ENCODE assay signal across 20 cellular contexts in genomic region chr12:66187822-66188221, GRCh38. TPM values are rescaled to one million over a fixed set of nuclear protein-coding genes. Genes with fewer than 3 reads are reported as not detected.
DNase-seq lines count a peak whose midpoint lies in the region; ATAC-seq and TF ChIP-seq lines count a peak whose summit lies in the region.
"Had no signal": no experiment of that assay in that cellular context is flagged by ENCODE, and none has a peak within 500 bp of the region (broad histone marks: within the 10 kb centered on the region; RNA-seq: fewer than 3 reads in every experiment).

No MANE protein-coding gene starts in this region.

- H3K9me3 ChIP-seq in CD8-positive, alpha-beta memory T cell (ENCODE audit: low read length), result no peaks in the 10 kb centered on the region
- H3K9me3 ChIP-seq: SJSA1, thyroid gland had no signal

- H3K36me3 ChIP-seq in CD8-positive, alpha-beta memory T cell (ENCODE audit: insufficient read depth, low read length), result no peaks in the 10 kb centered on the region
- H3K36me3 ChIP-seq: cardiac muscle cell, SJSA1, thyroid gland had no signal

- H3K27ac Mint-ChIP-seq in activated CD4-positive, alpha-beta memory T cell treated with anti-CD3 and anti-CD28 coated beads, Interleukin-2, amount 10 ng/mL, durations not matched to agents 7 days and 5 days, result no peak overlapping the region
- H3K27ac Mint-ChIP-seq in activated CD4-positive, alpha-beta memory T cell treated with anti-CD3 and anti-CD28 coated beads for 36 hours, result no peak overlapping the region
- H3K27ac Mint-ChIP-seq in CD8-positive, alpha-beta memory T cell, result no peak overlapping the region
- H3K27ac Mint-ChIP-seq in dendritic cell treated with granulocyte-macrophage colony-stimulating factor and Interleukin-4, amounts not matched to agents 40 ng/mL and 50 ng/mL, for 4 days, result peak overlapping the region; percentile 97
- H3K27ac Mint-ChIP-seq in neural crest cell (ENCODE audit: unreplicated experiment), result no peak overlapping the region

- H3K36me3 Mint-ChIP-seq in activated CD4-positive, alpha-beta memory T cell treated with anti-CD3 and anti-CD28 coated beads, Interleukin-2, amount 10 ng/mL, durations not matched to agents 7 days and 5 days (ENCODE audit: low read depth), result peaks cover 6% of the 10 kb centered on the region
- H3K36me3 Mint-ChIP-seq in activated CD4-positive, alpha-beta memory T cell treated with anti-CD3 and anti-CD28 coated beads for 36 hours, result peaks cover 2% of the 10 kb centered on the region
- H3K36me3 Mint-ChIP-seq in CD8-positive, alpha-beta memory T cell, result peaks cover 0 to 14% (median 0%) of the 10 kb centered on the region in 3 donors
- no peaks in the 10 kb centered on the region for H3K36me3 Mint-ChIP-seq in dendritic cell treated with granulocyte-macrophage colony-stimulating factor and Interleukin-4, amounts not matched to agents 40 ng/mL and 50 ng/mL, for 4 days (ENCODE audit: low read depth)
- H3K36me3 Mint-ChIP-seq in neural crest cell (ENCODE audit: low read depth), result peaks cover 2% of the 10 kb centered on the region

- H3K4me1 ChIP-seq in CD8-positive, alpha-beta memory T cell (ENCODE audit: insufficient read depth, low read length), result peaks cover 3% of the 10 kb centered on the region

- H3K4me3 ChIP-seq in CD8-positive, alpha-beta memory T cell (ENCODE audit: low read length), result no peak overlapping the region
- H3K4me3 ChIP-seq: cardiac muscle cell, lung, PC-9, SJSA1, thyroid gland had no signal

- H3K4me1 Mint-ChIP-seq in activated CD4-positive, alpha-beta memory T cell treated with anti-CD3 and anti-CD28 coated beads, Interleukin-2, amount 10 ng/mL, durations not matched to agents 7 days and 5 days, result peaks cover 10% of the 10 kb centered on the region
- peaks cover 8% of the 10 kb centered on the region for H3K4me1 Mint-ChIP-seq in activated CD4-positive, alpha-beta memory T cell treated with anti-CD3 and anti-CD28 coated beads for 36 hours (ENCODE audit: low read depth)
- H3K4me1 Mint-ChIP-seq in CD8-positive, alpha-beta memory T cell, result peaks cover 2 to 8% (median 4%) of the 10 kb centered on the region in 3 donors
- H3K4me1 Mint-ChIP-seq in dendritic cell treated with granulocyte-macrophage colony-stimulating factor and Interleukin-4, amounts not matched to agents 40 ng/mL and 50 ng/mL, for 4 days (ENCODE audit: low read depth), result peaks cover 47% of the 10 kb centered on the region
- peaks cover 4% of the 10 kb centered on the region for H3K4me1 Mint-ChIP-seq in neural crest cell

- CTCF ChIA-PET in activated CD4-positive, alpha-beta memory T cell treated with anti-CD3 and anti-CD28 coated beads, Interleukin-2, amount 10 ng/mL, durations not matched to agents 7 days and 5 days (lab: Charles Lee), result no interaction called here
- CTCF ChIA-PET in activated CD4-positive, alpha-beta memory T cell treated with anti-CD3 and anti-CD28 coated beads for 36 hours (lab: Charles Lee), result no interaction called here
- CTCF ChIA-PET in CD8-positive, alpha-beta memory T cell (lab: Charles Lee), result no interaction called here

- H3K27me3 Mint-ChIP-seq in activated CD4-positive, alpha-beta memory T cell treated with anti-CD3 and anti-CD28 coated beads, Interleukin-2, amount 10 ng/mL, durations not matched to agents 7 days and 5 days, result peaks cover 50% of the 10 kb centered on the region
- peaks cover 51% of the 10 kb centered on the region for H3K27me3 Mint-ChIP-seq in activated CD4-positive, alpha-beta memory T cell treated with anti-CD3 and anti-CD28 coated beads for 36 hours
- peaks cover 42 to 81% of the 10 kb centered on the region in 2 donors for H3K27me3 Mint-ChIP-seq in CD8-positive, alpha-beta memory T cell
- H3K27me3 Mint-ChIP-seq in dendritic cell treated with granulocyte-macrophage colony-stimulating factor and Interleukin-4, amounts not matched to agents 40 ng/mL and 50 ng/mL, for 4 days, result no peaks in the 10 kb centered on the region
- peaks cover 75% of the 10 kb centered on the region for H3K27me3 Mint-ChIP-seq in neural crest cell (ENCODE audit: low read depth)

- intact Hi-C loops in activated CD4-positive, alpha-beta memory T cell treated with anti-CD3 and anti-CD28 coated beads for 36 hours (cut with micrococcal nuclease), result no loop called here
- intact Hi-C loops in dendritic cell treated with granulocyte-macrophage colony-stimulating factor and Interleukin-4, amounts not matched to agents 40 ng/mL and 50 ng/mL, for 4 days (cut with micrococcal nuclease), result loop anchor here (5.0 kb wide), 1 partner anchor 36 kb away; no protein-coding TSS in a partner anchor

- ATAC-seq in GM18870 (IDR thresholded peaks at IDR 0.05; ENCODE audit: unreplicated experiment), result no peak
- ATAC-seq: esophagus mucosa had no signal

- H3K4me3 Mint-ChIP-seq in activated CD4-positive, alpha-beta memory T cell treated with anti-CD3 and anti-CD28 coated beads, Interleukin-2, amount 10 ng/mL, durations not matched to agents 7 days and 5 days, result peak overlapping the region; percentile 36
- no peak overlapping the region for H3K4me3 Mint-ChIP-seq in activated CD4-positive, alpha-beta memory T cell treated with anti-CD3 and anti-CD28 coated beads for 36 hours
- peak overlapping the region in 4 of 7 donors; percentile 53 to 74 (median 70) for H3K4me3 Mint-ChIP-seq in CD8-positive, alpha-beta memory T cell
- H3K4me3 Mint-ChIP-seq in dendritic cell treated with granulocyte-macrophage colony-stimulating factor and Interleukin-4, amounts not matched to agents 40 ng/mL and 50 ng/mL, for 4 days, result no peak overlapping the region
- peak overlapping the region; percentile 9 for H3K4me3 Mint-ChIP-seq in neural crest cell

- DNase-seq in activated CD4-positive, alpha-beta memory T cell treated with anti-CD3 and anti-CD28 coated beads, Interleukin-2, amount 10 ng/mL, durations not matched to agents 7 days and 5 days, result no peak
- DNase-seq in activated CD4-positive, alpha-beta memory T cell treated with anti-CD3 and anti-CD28 coated beads for 36 hours, result no peak
- DNase-seq in CD8-positive, alpha-beta memory T cell, result no peak
- DNase-seq in neural crest cell (ENCODE audit: low read depth, low spot score), result no peak
- DNase-seq in activated CD8-positive, alpha-beta memory T cell treated with anti-CD3 and anti-CD28 coated beads, Interleukin-2, amount 50 U/mL, for 4 hours, result no peak
- no peak for DNase-seq in DMS153 treated with DMSO at 0.1 percent for 48 hours (lab: John Stamatoyannopoulos, UW; ENCODE audit: unreplicated experiment)
- DNase-seq: activated T-cell treated with anti-CD3 and anti-CD28 coated beads for 4 hours, amniotic stem cell, GOT3, NCI-H1417 treated with DMSO at 0.1 percent for 48 hours, NCI-H2171, PC-9, thyroid gland had no signal

- POLR2A ChIA-PET in activated CD4-positive, alpha-beta memory T cell treated with anti-CD3 and anti-CD28 coated beads, Interleukin-2, amount 10 ng/mL, durations not matched to agents 7 days and 5 days (lab: Charles Lee), result no interaction called here
- POLR2A ChIA-PET in activated CD4-positive, alpha-beta memory T cell treated with anti-CD3 and anti-CD28 coated beads for 36 hours (lab: Charles Lee), result no interaction called here
- POLR2A ChIA-PET in CD8-positive, alpha-beta memory T cell (lab: Charles Lee), result no interaction called here

- no peak for TF ChIP-seq CTCF in neural crest cell (conservative IDR thresholded peaks at IDR 0.05)

- H3K27me3 ChIP-seq in CD8-positive, alpha-beta memory T cell (ENCODE audit: insufficient read depth, low read length, poor library complexity, severe bottlenecking), result peaks cover 5% of the 10 kb centered on the region
- H3K27me3 ChIP-seq: SJSA1, thyroid gland had no signal

- H3K27ac ChIP-seq in CD8-positive, alpha-beta memory T cell (ENCODE audit: low read depth, low read length), result no peak overlapping the region
- H3K27ac ChIP-seq: C4-2B, cardiac muscle cell, PC-9, SJSA1 had no signal

- peaks cover 6% of the 10 kb centered on the region for H3K9me3 Mint-ChIP-seq in activated CD4-positive, alpha-beta memory T cell treated with anti-CD3 and anti-CD28 coated beads, Interleukin-2, amount 10 ng/mL, durations not matched to agents 7 days and 5 days
- no peaks in the 10 kb centered on the region for H3K9me3 Mint-ChIP-seq in activated CD4-positive, alpha-beta memory T cell treated with anti-CD3 and anti-CD28 coated beads for 36 hours
- H3K9me3 Mint-ChIP-seq in CD8-positive, alpha-beta memory T cell, result peaks cover 5 to 17% (median 6%) of the 10 kb centered on the region in 5 donors
- peaks cover 9% of the 10 kb centered on the region for H3K9me3 Mint-ChIP-seq in dendritic cell treated with granulocyte-macrophage colony-stimulating factor and Interleukin-4, amounts not matched to agents 40 ng/mL and 50 ng/mL, for 4 days
- peaks cover 8% of the 10 kb centered on the region for H3K9me3 Mint-ChIP-seq in neural crest cell

RNA-seq across cellular contexts. Expression of gene IRAK3, which starts 1.2 kb away (rescaled TPM):
- total RNA-seq in activated CD4-positive, alpha-beta memory T cell treated with anti-CD3 and anti-CD28 coated beads, Interleukin-2, amount 10 ng/mL, durations not matched to agents 7 days and 5 days, result 1 to 10 TPM; 1.0 to 1.8 TPM
- under 1 TPM; 0.45 to 0.46 TPM for total RNA-seq in activated CD4-positive, alpha-beta memory T cell treated with anti-CD3 and anti-CD28 coated beads for 36 hours
- total RNA-seq in CD8-positive, alpha-beta memory T cell, result under 1 TPM; 0.13 to 0.22 TPM
- polyA plus RNA-seq in CD8-positive, alpha-beta memory T cell, result not detected
- 0.56 and 0.61 TPM in 2 replicates for total RNA-seq in neural crest cell
- total RNA-seq: SJSA1 had no signal

RNA-seq across cellular contexts. Expression of gene TMBIM4, which starts 18.0 kb away (rescaled TPM):
- 10 to 100 TPM; 80.5 to 82.8 TPM for total RNA-seq in activated CD4-positive, alpha-beta memory T cell treated with anti-CD3 and anti-CD28 coated beads, Interleukin-2, amount 10 ng/mL, durations not matched to agents 7 days and 5 days
- 10 to 100 TPM; 63.7 to 66.7 TPM for total RNA-seq in activated CD4-positive, alpha-beta memory T cell treated with anti-CD3 and anti-CD28 coated beads for 36 hours
- total RNA-seq in CD8-positive, alpha-beta memory T cell, result 10 to 100 TPM; 59.8 to 60.0 TPM
- 307 TPM for polyA plus RNA-seq in CD8-positive, alpha-beta memory T cell
- total RNA-seq in neural crest cell, result 22.2 and 27.2 TPM in 2 replicates

RNA-seq across cellular contexts. Expression of gene LLPH, which starts 57.3 kb away (rescaled TPM):
- 10 to 100 TPM; 30.0 to 33.3 TPM for total RNA-seq in activated CD4-positive, alpha-beta memory T cell treated with anti-CD3 and anti-CD28 coated beads, Interleukin-2, amount 10 ng/mL, durations not matched to agents 7 days and 5 days
- total RNA-seq in activated CD4-positive, alpha-beta memory T cell treated with anti-CD3 and anti-CD28 coated beads for 36 hours, result 10 to 100 TPM; 29.1 to 31.2 TPM
- total RNA-seq in CD8-positive, alpha-beta memory T cell, result 10 to 100 TPM; 45.7 to 47.7 TPM
- 49.3 TPM for polyA plus RNA-seq in CD8-positive, alpha-beta memory T cell
- total RNA-seq in neural crest cell, result 24.9 and 26.2 TPM in 2 replicates

Comparison
In these comparisons a context has a peak if more than half of its experiments do, and no peak if none do; other contexts are left out.
1. H3K4me3 Mint-ChIP-seq: peak in activated CD4-positive, alpha-beta memory T cell treated with anti-CD3 and anti-CD28 coated beads, Interleukin-2, amount 10 ng/mL, durations not matched to agents 7 days and 5 days (single experiment), CD8-positive, alpha-beta memory T cell (4 of 7) and neural crest cell (single experiment); none in activated CD4-positive, alpha-beta memory T cell treated with anti-CD3 and anti-CD28 coated beads for 36 hours (single experiment) and dendritic cell treated with granulocyte-macrophage colony-stimulating factor and Interleukin-4, amounts not matched to agents 40 ng/mL and 50 ng/mL, for 4 days (single experiment).